8 cellular contexts compared by ENCODE assay signal in the genomic region with DNA sequence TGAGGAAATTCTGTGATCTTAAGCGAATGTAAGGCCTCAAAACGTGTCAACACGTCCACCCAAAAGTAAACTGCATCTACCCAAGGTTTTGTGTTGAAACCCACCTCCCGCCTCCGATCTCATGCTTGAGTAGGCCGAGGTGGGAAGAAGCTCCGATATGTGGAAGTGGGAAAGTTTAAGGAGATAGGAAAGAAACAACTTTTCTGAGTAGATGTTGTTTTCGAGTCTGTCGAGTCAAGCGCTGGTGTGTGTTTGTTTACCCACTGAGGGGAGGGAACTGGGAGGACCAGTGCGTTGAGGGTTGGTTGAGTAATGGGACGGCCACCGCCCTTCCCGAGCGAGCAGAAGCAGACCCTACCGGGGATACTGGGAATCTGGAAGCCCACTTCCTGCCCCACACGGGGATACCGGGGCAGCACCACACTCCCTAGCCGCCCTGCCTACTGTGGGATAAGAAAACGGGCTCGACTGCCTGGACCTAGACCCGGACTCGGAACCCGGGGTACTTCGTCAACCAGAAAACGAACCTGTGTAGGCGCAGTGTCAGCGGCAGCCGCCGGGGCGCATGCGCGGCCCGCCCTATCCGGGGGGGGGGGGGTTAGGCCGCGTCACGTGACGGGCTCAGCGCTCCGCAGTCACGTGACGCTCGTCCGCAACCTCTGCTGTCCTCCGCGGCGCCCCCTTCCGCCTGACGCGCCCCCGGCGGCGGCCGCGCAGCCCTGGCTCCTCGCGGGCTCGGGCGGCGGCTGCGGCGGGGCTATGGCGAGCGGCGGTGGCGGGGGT. TPM values are rescaled to one million over a fixed set of nuclear protein-coding genes. Genes with fewer than 3 reads are reported as not detected.
A peak's percentile ranks its signal among the peaks of the same experiment; 100 is the strongest.
DNase-seq lines count a peak whose midpoint lies in the region; ATAC-seq and TF ChIP-seq lines count a peak whose summit lies in the region.

A gene with protein sequence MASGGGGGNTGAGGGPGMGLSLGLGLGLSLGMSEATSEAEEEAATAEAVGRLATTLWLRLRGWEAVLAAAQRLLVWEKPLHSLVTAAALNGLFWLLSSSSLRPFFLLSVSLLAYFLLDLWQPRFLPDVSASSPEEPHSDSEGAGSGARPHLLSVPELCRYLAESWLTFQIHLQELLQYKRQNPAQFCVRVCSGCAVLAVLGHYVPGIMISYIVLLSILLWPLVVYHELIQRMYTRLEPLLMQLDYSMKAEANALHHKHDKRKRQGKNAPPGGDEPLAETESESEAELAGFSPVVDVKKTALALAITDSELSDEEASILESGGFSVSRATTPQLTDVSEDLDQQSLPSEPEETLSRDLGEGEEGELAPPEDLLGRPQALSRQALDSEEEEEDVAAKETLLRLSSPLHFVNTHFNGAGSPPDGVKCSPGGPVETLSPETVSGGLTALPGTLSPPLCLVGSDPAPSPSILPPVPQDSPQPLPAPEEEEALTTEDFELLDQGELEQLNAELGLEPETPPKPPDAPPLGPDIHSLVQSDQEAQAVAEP (plus strand): TSS at position 682 of the 783 bp plus-strand sequence. CDS start 78 bp downstream, at position 760.

- peak within 1 kb of the TSS; percentile 76 for H3K4me3 ChIP-seq in AG09309 (ENCODE audit: control insufficient read depth, low read depth, low read length)

- intact Hi-C loops in left colon (cut with DNase I, micrococcal nuclease), result no loop called here

- ATAC-seq in HG03280 (IDR thresholded peaks at IDR 0.05; ENCODE audit: unreplicated experiment), result peak; percentile 44
- peak; percentile 79 for ATAC-seq in left colon

- DNase-seq in AG09309 (ENCODE audit: low read depth) (peak; percentile 60), NCI-H524 treated with DMSO at 0.1 percent for 48 hours (lab: John Stamatoyannopoulos, UW) (peak; percentile 28), left colon (peak; percentile 89 to 91)
- DNase-seq in activated CD4-positive, alpha-beta T cell treated with anti-CD3 and anti-CD28 coated beads for 4 hours, result peak; percentile 67 to 81
- DNase-seq in stimulated activated CD4-positive, alpha-beta T cell treated with anti-CD3 and anti-CD28 coated beads, Interleukin-1b, Interleukin-23, amount 100 ng/mL, for 48 hours, result peak; percentile 78

- TF ChIP-seq POLR2A in GM18951 (IDR thresholded peaks at IDR 0.05; ENCODE audit: extremely low read depth, insufficient read depth, insufficient read length), result peak; percentile 93

- H3K27ac ChIP-seq in cingulate gyrus (ENCODE audit: low read depth, low read length), result peak within 1 kb of the TSS; percentile 99

- TF ChIP-seq CTCF in AG09309 (IDR thresholded peaks at IDR 0.05; ENCODE audit: control insufficient read depth, insufficient read depth, low read depth, low read length, missing control alignments), result peak; percentile 23

- in situ Hi-C loops in GM18951 (cut with MboI; ENCODE audit: low sequenced_read_pairs, unreplicated experiment), result no loop called here

RNA-seq across cellular contexts. Expression of the gene that starts here (rescaled TPM):
- 100 to 1,000 TPM; 122 to 138 TPM for total RNA-seq in left colon

Comparison
In these comparisons a context has a peak if more than half of its experiments do, and no peak if none do; other contexts are left out.
1. Peak in every context shown above with its lines: DNase-seq, ATAC-seq, H3K4me3 ChIP-seq and H3K27ac ChIP-seq.
2. DNase-seq: peak in every context shown above with its lines; median percentile 90 in left colon; 78 in stimulated activated CD4-positive, alpha-beta T cell treated with anti-CD3 and anti-CD28 coated beads, Interleukin-1b, Interleukin-23, amount 100 ng/mL, for 48 hours; 74 in activated CD4-positive, alpha-beta T cell treated with anti-CD3 and anti-CD28 coated beads for 4 hours; 60 in AG09309; 28 in NCI-H524 treated with DMSO at 0.1 percent for 48 hours.